ENCODE assay signal across 1 cellular context in the genomic region with DNA sequence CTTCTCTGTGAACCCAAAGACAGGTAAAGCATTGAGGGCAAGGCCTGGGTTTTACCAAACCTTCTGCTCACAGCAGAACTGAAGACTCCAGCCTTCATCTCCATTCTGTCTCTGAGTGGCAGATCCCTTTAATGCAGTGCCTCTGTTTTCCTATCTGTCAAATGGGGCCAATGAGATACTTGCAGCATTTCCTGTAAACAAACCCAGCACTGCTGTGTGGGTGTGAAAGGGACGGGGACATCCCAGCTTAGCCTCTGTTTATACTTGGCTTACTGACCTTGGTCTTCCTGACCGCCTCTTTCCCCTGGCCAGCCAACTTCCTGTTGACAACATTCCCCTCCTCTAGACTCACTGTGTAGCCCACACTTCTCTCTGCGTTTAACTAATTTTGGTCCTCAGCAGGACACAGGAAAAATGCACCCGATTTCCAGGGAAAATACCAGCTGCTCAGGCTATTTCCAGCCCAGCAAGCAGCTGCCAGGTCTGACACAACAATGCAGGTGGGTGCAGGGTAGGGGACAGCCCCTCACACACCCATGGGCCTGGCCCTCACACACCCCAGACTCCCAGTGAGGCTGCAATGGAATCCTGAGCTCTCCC.
TF ChIP-seq lines count a peak whose summit lies in the region.

No MANE protein-coding gene starts in this region.

TF ChIP-seq in HepG2, 621 proteins besides CTCF, POLR2A, EP300 and RAD21 (continued from another document and continues in another):
- TF ChIP-seq, protein P1, sequence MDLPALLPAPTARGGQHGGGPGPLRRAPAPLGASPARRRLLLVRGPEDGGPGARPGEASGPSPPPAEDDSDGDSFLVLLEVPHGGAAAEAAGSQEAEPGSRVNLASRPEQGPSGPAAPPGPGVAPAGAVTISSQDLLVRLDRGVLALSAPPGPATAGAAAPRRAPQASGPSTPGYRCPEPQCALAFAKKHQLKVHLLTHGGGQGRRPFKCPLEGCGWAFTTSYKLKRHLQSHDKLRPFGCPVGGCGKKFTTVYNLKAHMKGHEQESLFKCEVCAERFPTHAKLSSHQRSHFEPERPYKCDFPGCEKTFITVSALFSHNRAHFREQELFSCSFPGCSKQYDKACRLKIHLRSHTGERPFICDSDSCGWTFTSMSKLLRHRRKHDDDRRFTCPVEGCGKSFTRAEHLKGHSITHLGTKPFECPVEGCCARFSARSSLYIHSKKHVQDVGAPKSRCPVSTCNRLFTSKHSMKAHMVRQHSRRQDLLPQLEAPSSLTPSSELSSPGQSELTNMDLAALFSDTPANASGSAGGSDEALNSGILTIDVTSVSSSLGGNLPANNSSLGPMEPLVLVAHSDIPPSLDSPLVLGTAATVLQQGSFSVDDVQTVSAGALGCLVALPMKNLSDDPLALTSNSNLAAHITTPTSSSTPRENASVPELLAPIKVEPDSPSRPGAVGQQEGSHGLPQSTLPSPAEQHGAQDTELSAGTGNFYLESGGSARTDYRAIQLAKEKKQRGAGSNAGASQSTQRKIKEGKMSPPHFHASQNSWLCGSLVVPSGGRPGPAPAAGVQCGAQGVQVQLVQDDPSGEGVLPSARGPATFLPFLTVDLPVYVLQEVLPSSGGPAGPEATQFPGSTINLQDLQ (CRISPR knock-in tag; IDR thresholded peaks at IDR 0.05) = no peak
- TF ChIP-seq, protein P2, sequence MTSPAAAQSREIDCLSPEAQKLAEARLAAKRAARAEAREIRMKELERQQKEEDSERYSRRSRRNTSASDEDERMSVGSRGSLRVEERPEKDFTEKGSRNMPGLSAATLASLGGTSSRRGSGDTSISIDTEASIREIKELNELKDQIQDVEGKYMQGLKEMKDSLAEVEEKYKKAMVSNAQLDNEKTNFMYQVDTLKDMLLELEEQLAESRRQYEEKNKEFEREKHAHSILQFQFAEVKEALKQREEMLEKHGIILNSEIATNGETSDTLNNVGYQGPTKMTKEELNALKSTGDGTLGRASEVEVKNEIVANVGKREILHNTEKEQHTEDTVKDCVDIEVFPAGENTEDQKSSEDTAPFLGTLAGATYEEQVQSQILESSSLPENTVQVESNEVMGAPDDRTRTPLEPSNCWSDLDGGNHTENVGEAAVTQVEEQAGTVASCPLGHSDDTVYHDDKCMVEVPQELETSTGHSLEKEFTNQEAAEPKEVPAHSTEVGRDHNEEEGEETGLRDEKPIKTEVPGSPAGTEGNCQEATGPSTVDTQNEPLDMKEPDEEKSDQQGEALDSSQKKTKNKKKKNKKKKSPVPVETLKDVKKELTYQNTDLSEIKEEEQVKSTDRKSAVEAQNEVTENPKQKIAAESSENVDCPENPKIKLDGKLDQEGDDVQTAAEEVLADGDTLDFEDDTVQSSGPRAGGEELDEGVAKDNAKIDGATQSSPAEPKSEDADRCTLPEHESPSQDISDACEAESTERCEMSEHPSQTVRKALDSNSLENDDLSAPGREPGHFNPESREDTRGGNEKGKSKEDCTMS (CRISPR knock-in tag; conservative IDR thresholded peaks at IDR 0.05) = no peak
- TF ChIP-seq ZNF777 (CRISPR knock-in tag; IDR thresholded peaks at IDR 0.05) (no peak), RXRB (CRISPR knock-in tag; IDR thresholded peaks at IDR 0.05; ENCODE audit: borderline replicate concordance) (peak; percentile 95), ZMAT3 (CRISPR knock-in tag; conservative IDR thresholded peaks at IDR 0.05) (peak; percentile 65; the same call in 1 of the 2 replicates), ZNF326 (CRISPR knock-in tag; IDR thresholded peaks at IDR 0.05; ENCODE audit: borderline replicate concordance) (no peak), DR1 (CRISPR knock-in tag; IDR thresholded peaks at IDR 0.05) (no peak), HMG20A (CRISPR knock-in tag; IDR thresholded peaks at IDR 0.05; ENCODE audit: borderline replicate concordance) (peak; percentile 85), PHF5A (CRISPR knock-in tag; IDR thresholded peaks at IDR 0.05; ENCODE audit: low read depth, unreplicated experiment) (peak; percentile 62), KDM4B (CRISPR knock-in tag; IDR thresholded peaks at IDR 0.05) (peak; percentile 65; the same call in 1 of the 2 replicates), GATAD1 (CRISPR knock-in tag; IDR thresholded peaks at IDR 0.05) (peak; percentile 70), MAFG (CRISPR knock-in tag; IDR thresholded peaks at IDR 0.05) (no peak), ZNF33A (CRISPR knock-in tag; IDR thresholded peaks at IDR 0.05; ENCODE audit: borderline replicate concordance) (no peak), GLI4 (CRISPR knock-in tag; IDR thresholded peaks at IDR 0.05; ENCODE audit: borderline replicate concordance) (no peak), ZNF766 (CRISPR knock-in tag; IDR thresholded peaks at IDR 0.05; ENCODE audit: borderline replicate concordance) (peak; percentile 85), POLR2G (IDR thresholded peaks at IDR 0.05; ENCODE audit: low read depth, low read length) (no peak), SIX1 (CRISPR knock-in tag; IDR thresholded peaks at IDR 0.05; ENCODE audit: borderline replicate concordance) (peak; percentile 40; the same call in 1 of the 2 replicates), HOXD1 (CRISPR knock-in tag; IDR thresholded peaks at IDR 0.05) (peak; percentile 67; the same call in 1 of the 2 replicates), ZNF552 (CRISPR knock-in tag; IDR thresholded peaks at IDR 0.05; ENCODE audit: borderline replicate concordance) (0 out of 2 replicates have a peak, but pooled peaks have one; percentile 57), MTA1 (CRISPR knock-in tag; IDR thresholded peaks at IDR 0.05; ENCODE audit: borderline replicate concordance) (peak; percentile 46; the same call in 1 of the 2 replicates)
- TF ChIP-seq, protein P3, sequence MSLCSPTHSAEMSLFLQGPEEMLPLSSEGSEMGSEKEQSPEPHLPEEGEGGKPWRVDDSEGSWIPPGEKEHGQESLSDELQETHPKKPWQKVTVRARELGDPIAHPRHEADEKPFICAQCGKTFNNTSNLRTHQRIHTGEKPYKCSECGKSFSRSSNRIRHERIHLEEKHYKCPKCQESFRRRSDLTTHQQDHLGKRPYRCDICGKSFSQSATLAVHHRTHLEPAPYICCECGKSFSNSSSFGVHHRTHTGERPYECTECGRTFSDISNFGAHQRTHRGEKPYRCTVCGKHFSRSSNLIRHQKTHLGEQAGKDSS (CRISPR knock-in tag; IDR thresholded peaks at IDR 0.05; ENCODE audit: borderline replicate concordance, low read depth) = 0 out of 2 replicates have a peak, but pooled peaks have one; percentile 70
- TF ChIP-seq, protein P4, sequence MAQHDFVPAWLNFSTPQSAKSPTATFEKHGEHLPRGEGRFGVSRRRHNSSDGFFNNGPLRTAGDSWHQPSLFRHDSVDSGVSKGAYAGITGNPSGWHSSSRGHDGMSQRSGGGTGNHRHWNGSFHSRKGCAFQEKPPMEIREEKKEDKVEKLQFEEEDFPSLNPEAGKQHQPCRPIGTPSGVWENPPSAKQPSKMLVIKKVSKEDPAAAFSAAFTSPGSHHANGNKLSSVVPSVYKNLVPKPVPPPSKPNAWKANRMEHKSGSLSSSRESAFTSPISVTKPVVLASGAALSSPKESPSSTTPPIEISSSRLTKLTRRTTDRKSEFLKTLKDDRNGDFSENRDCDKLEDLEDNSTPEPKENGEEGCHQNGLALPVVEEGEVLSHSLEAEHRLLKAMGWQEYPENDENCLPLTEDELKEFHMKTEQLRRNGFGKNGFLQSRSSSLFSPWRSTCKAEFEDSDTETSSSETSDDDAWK (CRISPR knock-in tag; IDR thresholded peaks at IDR 0.05) = no peak
- TF ChIP-seq, protein P5, sequence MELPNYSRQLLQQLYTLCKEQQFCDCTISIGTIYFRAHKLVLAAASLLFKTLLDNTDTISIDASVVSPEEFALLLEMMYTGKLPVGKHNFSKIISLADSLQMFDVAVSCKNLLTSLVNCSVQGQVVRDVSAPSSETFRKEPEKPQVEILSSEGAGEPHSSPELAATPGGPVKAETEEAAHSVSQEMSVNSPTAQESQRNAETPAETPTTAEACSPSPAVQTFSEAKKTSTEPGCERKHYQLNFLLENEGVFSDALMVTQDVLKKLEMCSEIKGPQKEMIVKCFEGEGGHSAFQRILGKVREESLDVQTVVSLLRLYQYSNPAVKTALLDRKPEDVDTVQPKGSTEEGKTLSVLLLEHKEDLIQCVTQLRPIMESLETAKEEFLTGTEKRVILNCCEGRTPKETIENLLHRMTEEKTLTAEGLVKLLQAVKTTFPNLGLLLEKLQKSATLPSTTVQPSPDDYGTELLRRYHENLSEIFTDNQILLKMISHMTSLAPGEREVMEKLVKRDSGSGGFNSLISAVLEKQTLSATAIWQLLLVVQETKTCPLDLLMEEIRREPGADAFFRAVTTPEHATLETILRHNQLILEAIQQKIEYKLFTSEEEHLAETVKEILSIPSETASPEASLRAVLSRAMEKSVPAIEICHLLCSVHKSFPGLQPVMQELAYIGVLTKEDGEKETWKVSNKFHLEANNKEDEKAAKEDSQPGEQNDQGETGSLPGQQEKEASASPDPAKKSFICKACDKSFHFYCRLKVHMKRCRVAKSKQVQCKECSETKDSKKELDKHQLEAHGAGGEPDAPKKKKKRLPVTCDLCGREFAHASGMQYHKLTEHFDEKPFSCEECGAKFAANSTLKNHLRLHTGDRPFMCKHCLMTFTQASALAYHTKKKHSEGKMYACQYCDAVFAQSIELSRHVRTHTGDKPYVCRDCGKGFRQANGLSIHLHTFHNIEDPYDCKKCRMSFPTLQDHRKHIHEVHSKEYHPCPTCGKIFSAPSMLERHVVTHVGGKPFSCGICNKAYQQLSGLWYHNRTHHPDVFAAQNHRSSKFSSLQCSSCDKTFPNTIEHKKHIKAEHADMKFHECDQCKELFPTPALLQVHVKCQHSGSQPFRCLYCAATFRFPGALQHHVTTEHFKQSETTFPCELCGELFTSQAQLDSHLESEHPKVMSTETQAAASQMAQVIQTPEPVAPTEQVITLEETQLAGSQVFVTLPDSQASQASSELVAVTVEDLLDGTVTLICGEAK (IDR thresholded peaks at IDR 0.05) = no peak
- TF ChIP-seq, protein P5 (CRISPR knock-in tag; IDR thresholded peaks at IDR 0.05) = peak; percentile 73; the same call in 1 of the 2 replicates
- TF ChIP-seq, protein P6, sequence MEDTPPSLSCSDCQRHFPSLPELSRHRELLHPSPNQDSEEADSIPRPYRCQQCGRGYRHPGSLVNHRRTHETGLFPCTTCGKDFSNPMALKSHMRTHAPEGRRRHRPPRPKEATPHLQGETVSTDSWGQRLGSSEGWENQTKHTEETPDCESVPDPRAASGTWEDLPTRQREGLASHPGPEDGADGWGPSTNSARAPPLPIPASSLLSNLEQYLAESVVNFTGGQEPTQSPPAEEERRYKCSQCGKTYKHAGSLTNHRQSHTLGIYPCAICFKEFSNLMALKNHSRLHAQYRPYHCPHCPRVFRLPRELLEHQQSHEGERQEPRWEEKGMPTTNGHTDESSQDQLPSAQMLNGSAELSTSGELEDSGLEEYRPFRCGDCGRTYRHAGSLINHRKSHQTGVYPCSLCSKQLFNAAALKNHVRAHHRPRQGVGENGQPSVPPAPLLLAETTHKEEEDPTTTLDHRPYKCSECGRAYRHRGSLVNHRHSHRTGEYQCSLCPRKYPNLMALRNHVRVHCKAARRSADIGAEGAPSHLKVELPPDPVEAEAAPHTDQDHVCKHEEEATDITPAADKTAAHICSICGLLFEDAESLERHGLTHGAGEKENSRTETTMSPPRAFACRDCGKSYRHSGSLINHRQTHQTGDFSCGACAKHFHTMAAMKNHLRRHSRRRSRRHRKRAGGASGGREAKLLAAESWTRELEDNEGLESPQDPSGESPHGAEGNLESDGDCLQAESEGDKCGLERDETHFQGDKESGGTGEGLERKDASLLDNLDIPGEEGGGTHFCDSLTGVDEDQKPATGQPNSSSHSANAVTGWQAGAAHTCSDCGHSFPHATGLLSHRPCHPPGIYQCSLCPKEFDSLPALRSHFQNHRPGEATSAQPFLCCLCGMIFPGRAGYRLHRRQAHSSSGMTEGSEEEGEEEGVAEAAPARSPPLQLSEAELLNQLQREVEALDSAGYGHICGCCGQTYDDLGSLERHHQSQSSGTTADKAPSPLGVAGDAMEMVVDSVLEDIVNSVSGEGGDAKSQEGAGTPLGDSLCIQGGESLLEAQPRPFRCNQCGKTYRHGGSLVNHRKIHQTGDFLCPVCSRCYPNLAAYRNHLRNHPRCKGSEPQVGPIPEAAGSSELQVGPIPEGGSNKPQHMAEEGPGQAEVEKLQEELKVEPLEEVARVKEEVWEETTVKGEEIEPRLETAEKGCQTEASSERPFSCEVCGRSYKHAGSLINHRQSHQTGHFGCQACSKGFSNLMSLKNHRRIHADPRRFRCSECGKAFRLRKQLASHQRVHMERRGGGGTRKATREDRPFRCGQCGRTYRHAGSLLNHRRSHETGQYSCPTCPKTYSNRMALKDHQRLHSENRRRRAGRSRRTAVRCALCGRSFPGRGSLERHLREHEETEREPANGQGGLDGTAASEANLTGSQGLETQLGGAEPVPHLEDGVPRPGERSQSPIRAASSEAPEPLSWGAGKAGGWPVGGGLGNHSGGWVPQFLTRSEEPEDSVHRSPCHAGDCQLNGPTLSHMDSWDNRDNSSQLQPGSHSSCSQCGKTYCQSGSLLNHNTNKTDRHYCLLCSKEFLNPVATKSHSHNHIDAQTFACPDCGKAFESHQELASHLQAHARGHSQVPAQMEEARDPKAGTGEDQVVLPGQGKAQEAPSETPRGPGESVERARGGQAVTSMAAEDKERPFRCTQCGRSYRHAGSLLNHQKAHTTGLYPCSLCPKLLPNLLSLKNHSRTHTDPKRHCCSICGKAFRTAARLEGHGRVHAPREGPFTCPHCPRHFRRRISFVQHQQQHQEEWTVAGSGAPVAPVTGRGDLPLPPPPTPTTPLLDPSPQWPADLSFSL (CRISPR knock-in tag; IDR thresholded peaks at IDR 0.05) = no peak; the same call in 1 of the 2 replicates
